Comparison of ENCODE assay signal across 8 cellular contexts in the genomic region with DNA sequence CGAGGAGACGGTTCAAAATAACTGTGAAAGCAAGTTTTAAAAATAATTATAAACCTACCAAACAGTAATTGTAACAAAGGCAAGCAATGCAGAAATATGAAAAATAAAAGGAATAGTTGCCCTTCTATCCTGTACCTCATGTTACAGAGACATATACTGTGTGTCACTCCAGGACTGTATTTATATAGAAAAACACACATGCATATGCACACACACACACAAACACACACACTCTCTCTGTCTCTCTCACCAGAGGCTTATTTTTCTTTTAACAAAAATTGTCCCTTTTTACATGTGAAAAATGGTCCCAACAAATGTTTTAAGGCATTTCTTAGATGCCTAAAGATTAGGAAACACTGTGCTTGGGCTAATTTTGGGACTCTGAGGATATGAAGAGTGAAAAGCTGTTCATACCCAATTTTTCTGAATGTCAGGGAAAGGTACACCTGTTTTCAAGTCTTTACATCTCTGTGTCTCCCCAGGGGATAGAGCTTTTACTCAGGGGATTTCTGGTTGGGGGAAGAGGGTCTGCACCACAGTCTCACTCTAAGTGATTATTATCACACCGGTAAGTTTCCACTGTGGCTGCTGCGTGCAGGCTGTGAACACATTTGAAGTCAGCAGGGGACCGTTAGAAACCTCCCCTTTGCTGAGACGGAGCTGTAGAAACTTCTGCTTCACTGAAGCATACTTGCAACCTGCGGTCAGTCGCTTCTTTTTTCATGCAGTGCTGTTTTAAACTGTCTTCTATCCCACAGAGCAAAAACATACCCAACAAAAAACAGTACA. TPM values are rescaled to one million over a fixed set of nuclear protein-coding genes. Genes with fewer than 3 reads are reported as not detected.
DNase-seq lines count a peak whose midpoint lies in the region; ATAC-seq and TF ChIP-seq lines count a peak whose summit lies in the region.

No MANE protein-coding gene starts in this region.

- H3K4me1 Mint-ChIP-seq in T-cell = peaks cover 19 to 30% (median 23%) of the 10 kb centered on the region in 3 donors
- H3K4me1 Mint-ChIP-seq in endothelial cell (ENCODE audit: unreplicated experiment) = peaks cover 27% of the 10 kb centered on the region
- H3K4me1 Mint-ChIP-seq in type B pancreatic cell (ENCODE audit: unreplicated experiment) = peaks cover 28% of the 10 kb centered on the region

- CTCF ChIA-PET in T-cell (lab: Charles Lee) = no interaction called here

- no peak for TF ChIP-seq CTCF in endothelial cell (IDR thresholded peaks at IDR 0.05; ENCODE audit: unreplicated experiment)
- no peak for TF ChIP-seq CTCF in type B pancreatic cell (conservative IDR thresholded peaks at IDR 0.05)

- peaks cover 0 to 13% of the 10 kb centered on the region in 2 donors for H3K27me3 Mint-ChIP-seq in T-cell
- H3K27me3 Mint-ChIP-seq in endothelial cell (ENCODE audit: unreplicated experiment) = no peaks in the 10 kb centered on the region
- H3K27me3 Mint-ChIP-seq in type B pancreatic cell = no peaks in the 10 kb centered on the region

- no peaks in the 10 kb centered on the region for H3K36me3 Mint-ChIP-seq in T-cell
- H3K36me3 Mint-ChIP-seq in endothelial cell (ENCODE audit: low read depth, unreplicated experiment) = no peaks in the 10 kb centered on the region
- no peaks in the 10 kb centered on the region for H3K36me3 Mint-ChIP-seq in type B pancreatic cell

- DNase-seq in activated effector memory CD4-positive, alpha-beta T cell treated with anti-CD3 and anti-CD28 coated beads, Interleukin-2, amount 50 U/mL, for 16 hours = peak; percentile 81
- no peak for DNase-seq in activated effector memory CD4-positive, alpha-beta T cell treated with Interleukin-2 at 50 U/mL for 16 hours
- DNase-seq in T-cell = peak in 33 of 34 experiments; percentile 2 to 72 (median 28)
- DNase-seq in endothelial cell (ENCODE audit: low spot score) = no peak
- no peak for DNase-seq in type B pancreatic cell (ENCODE audit: extremely low spot score, unreplicated experiment)
- DNase-seq in HUDEP-2 (lab: John Stamatoyannopoulos, UW; ENCODE audit: unreplicated experiment in 76 of 76) = no peak
- DNase-seq in T1000 (lab: John Stamatoyannopoulos, UW) = no peak

- H3K4me3 Mint-ChIP-seq in T-cell = peak overlapping the region in 2 of 3 donors; percentile 11 to 47
- H3K4me3 Mint-ChIP-seq in endothelial cell (ENCODE audit: unreplicated experiment) = no peak overlapping the region
- peak overlapping the region; percentile 31 for H3K4me3 Mint-ChIP-seq in type B pancreatic cell

- ATAC-seq in HG03066 (IDR thresholded peaks at IDR 0.05; ENCODE audit: low read depth, unreplicated experiment) (peak; percentile 87), T-cell (replicated peaks in 1 of 4) (peak; percentile 84 to 94 (median 86))

- POLR2A ChIA-PET in T-cell (lab: Charles Lee) = interaction anchor here in 1 of 2 donors (0.6 kb wide), 1 partner anchor 552 kb away, joined by 3 read pairs; no protein-coding TSS in a partner anchor

- peak overlapping the region; percentile 69 to 70 for H3K27ac Mint-ChIP-seq in T-cell
- H3K27ac Mint-ChIP-seq in endothelial cell (ENCODE audit: unreplicated experiment) = peak overlapping the region; percentile 30
- peak overlapping the region; percentile 14 for H3K27ac Mint-ChIP-seq in type B pancreatic cell

- H3K9me3 Mint-ChIP-seq in T-cell (no peaks in the 10 kb centered on the region), endothelial cell (ENCODE audit: unreplicated experiment) (peaks cover 4% of the 10 kb centered on the region), type B pancreatic cell (no peaks in the 10 kb centered on the region)

RNA-seq across cellular contexts. Expression of gene SPAG16, which starts 51.4 kb away (rescaled TPM):
- total RNA-seq in T-cell = 1 to 10 TPM; 4.0 to 8.8 (median 6.1) TPM
- total RNA-seq in endothelial cell (ENCODE audit: unreplicated experiment) = 14.4 TPM
- 54.8 and 70.6 TPM in 2 replicates for total RNA-seq in type B pancreatic cell (ENCODE audit: low replicate concordance)

Comparison
In these comparisons a context has a peak if more than half of its experiments do, and no peak if none do; other contexts are left out.
1. DNase-seq: peak in activated effector memory CD4-positive, alpha-beta T cell treated with anti-CD3 and anti-CD28 coated beads, Interleukin-2, amount 50 U/mL, for 16 hours (single experiment) and T-cell (33 of 34); none in activated effector memory CD4-positive, alpha-beta T cell treated with Interleukin-2 at 50 U/mL for 16 hours (single experiment), endothelial cell (single experiment), type B pancreatic cell (single experiment), HUDEP-2 (0 of 76) and T1000 (single experiment).
2. H3K27ac Mint-ChIP-seq: peak in every context shown above with its lines; median percentile 70 in T-cell; 30 in endothelial cell; 14 in type B pancreatic cell.